12 cellular contexts compared by ENCODE assay signal in the genomic region with DNA sequence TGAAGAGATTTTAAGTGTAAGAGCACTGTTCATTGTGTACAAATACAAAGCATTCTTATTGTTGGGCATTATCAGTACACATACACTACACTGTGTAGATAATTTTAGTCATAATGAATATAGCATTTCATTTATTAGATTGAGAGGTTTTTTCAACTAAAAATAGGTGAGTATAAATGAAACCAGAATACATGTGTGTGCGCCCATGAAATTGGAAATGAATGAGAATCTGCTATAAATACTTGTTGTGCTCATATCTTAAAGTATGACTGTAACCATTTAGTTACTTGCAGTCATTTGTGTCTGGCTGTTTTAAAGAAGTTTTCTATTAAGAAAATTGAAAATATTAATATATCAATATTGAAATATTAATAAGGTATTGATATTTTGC.
DNase-seq lines count a peak whose midpoint lies in the region; ATAC-seq and TF ChIP-seq lines count a peak whose summit lies in the region.
"Had no signal": no experiment of that assay in that cellular context is flagged by ENCODE, and none has a peak within 500 bp of the region (broad histone marks: within the 10 kb centered on the region; RNA-seq: fewer than 3 reads in every experiment).

No MANE protein-coding gene starts in this region.

- no peak overlapping the region for H3K27ac ChIP-seq in foreskin keratinocyte

- peaks cover 31% of the 10 kb centered on the region for H3K4me1 Mint-ChIP-seq in nephron

- H3K36me3 Mint-ChIP-seq in nephron (ENCODE audit: low read depth), result no peaks in the 10 kb centered on the region

- DNase-seq in SK-N-DZ (ENCODE audit: low spot score) (no peak), foreskin keratinocyte (no peak), GF-D8 (lab: John Stamatoyannopoulos, UW) (no peak), medulla oblongata (ENCODE audit: extremely low spot score) (no peak)
- DNase-seq: Caco-2; central memory CD4-positive, alpha-beta T cell; T-helper 1 cell had no signal

- H3K27me3 Mint-ChIP-seq in nephron (ENCODE audit: low read depth), result no peaks in the 10 kb centered on the region

- H3K9me3 Mint-ChIP-seq in nephron, result no peaks in the 10 kb centered on the region

- TF ChIP-seq CTCF in nephron (IDR thresholded peaks at IDR 0.05; ENCODE audit: unreplicated experiment in 3 of 3), result no peak
- TF ChIP-seq CTCF in foreskin keratinocyte (conservative IDR thresholded peaks at IDR 0.05), result no peak

- peak; percentile 62 for ATAC-seq in GM18870 (IDR thresholded peaks at IDR 0.05; ENCODE audit: unreplicated experiment)
- peak; percentile 66 for ATAC-seq in GM21723 (IDR thresholded peaks at IDR 0.05; ENCODE audit: unreplicated experiment)
- ATAC-seq in HG03196 (IDR thresholded peaks at IDR 0.05; ENCODE audit: unreplicated experiment), result peak; percentile 54
- no peak for ATAC-seq in foreskin keratinocyte

- H3K4me3 Mint-ChIP-seq in nephron, result no peak overlapping the region

- peaks cover 9% of the 10 kb centered on the region for H3K27me3 ChIP-seq in foreskin keratinocyte

- no peaks in the 10 kb centered on the region for H3K4me1 ChIP-seq in foreskin keratinocyte
- H3K4me1 ChIP-seq: Caco-2 had no signal

- peak overlapping the region in 2 of 3 experiments; percentile 21 to 56 for H3K27ac Mint-ChIP-seq in nephron
- H3K27ac Mint-ChIP-seq: progenitor cell of endocrine pancreas had no signal
